Comparison of ENCODE assay signal across 1 cellular context in the genomic region with DNA sequence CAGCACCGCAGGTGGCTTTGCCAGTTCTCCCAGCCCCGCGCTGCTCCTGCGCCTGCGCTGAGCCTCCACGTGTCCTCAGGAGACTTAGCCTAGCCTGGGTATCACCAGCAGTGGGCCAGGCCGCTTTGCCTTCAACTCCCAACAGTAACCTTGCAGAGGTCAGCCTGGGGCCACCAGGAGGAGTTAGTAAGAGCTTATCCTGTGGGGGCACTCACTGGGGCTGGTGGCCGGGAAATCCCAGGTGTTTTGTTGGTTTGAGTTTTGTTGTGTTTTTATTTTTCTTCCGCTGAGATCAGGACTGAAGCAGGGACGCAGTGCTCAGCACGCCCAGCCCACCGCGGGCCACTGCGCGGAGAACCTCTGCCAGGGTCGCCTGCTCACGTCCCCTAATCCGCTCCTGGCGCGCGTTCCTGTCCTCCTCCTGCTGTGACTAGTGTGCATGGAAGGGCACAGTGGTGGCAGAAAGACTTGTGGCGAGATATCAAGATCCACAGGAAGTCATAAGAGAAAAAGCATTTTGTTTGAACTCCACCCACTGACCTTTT.
TF ChIP-seq lines count a peak whose summit lies in the region.

No MANE protein-coding gene starts in this region.

TF ChIP-seq in HepG2, 621 proteins besides CTCF, POLR2A, EP300 and RAD21 (continued from another document and continues in another):
- TF ChIP-seq, protein P1, sequence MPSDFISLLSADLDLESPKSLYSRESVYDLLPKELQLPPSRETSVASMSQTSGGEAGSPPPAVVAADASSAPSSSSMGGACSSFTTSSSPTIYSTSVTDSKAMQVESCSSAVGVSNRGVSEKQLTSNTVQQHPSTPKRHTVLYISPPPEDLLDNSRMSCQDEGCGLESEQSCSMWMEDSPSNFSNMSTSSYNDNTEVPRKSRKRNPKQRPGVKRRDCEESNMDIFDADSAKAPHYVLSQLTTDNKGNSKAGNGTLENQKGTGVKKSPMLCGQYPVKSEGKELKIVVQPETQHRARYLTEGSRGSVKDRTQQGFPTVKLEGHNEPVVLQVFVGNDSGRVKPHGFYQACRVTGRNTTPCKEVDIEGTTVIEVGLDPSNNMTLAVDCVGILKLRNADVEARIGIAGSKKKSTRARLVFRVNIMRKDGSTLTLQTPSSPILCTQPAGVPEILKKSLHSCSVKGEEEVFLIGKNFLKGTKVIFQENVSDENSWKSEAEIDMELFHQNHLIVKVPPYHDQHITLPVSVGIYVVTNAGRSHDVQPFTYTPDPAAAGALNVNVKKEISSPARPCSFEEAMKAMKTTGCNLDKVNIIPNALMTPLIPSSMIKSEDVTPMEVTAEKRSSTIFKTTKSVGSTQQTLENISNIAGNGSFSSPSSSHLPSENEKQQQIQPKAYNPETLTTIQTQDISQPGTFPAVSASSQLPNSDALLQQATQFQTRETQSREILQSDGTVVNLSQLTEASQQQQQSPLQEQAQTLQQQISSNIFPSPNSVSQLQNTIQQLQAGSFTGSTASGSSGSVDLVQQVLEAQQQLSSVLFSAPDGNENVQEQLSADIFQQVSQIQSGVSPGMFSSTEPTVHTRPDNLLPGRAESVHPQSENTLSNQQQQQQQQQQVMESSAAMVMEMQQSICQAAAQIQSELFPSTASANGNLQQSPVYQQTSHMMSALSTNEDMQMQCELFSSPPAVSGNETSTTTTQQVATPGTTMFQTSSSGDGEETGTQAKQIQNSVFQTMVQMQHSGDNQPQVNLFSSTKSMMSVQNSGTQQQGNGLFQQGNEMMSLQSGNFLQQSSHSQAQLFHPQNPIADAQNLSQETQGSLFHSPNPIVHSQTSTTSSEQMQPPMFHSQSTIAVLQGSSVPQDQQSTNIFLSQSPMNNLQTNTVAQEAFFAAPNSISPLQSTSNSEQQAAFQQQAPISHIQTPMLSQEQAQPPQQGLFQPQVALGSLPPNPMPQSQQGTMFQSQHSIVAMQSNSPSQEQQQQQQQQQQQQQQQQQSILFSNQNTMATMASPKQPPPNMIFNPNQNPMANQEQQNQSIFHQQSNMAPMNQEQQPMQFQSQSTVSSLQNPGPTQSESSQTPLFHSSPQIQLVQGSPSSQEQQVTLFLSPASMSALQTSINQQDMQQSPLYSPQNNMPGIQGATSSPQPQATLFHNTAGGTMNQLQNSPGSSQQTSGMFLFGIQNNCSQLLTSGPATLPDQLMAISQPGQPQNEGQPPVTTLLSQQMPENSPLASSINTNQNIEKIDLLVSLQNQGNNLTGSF (CRISPR knock-in tag; IDR thresholded peaks at IDR 0.05), result no peak
- TF ChIP-seq ATAD3A (CRISPR knock-in tag; IDR thresholded peaks at IDR 0.05) (no peak), ZNF558 (CRISPR knock-in tag; IDR thresholded peaks at IDR 0.05; ENCODE audit: borderline replicate concordance) (no peak), NCOA2 (CRISPR knock-in tag; IDR thresholded peaks at IDR 0.05) (peak; percentile 63; the same call in 1 of the 2 replicates), ZBTB42 (CRISPR knock-in tag; IDR thresholded peaks at IDR 0.05) (peak; percentile 86; the same call in 1 of the 2 replicates), ZNF646 (CRISPR knock-in tag; IDR thresholded peaks at IDR 0.05) (no peak), MATR3 (CRISPR knock-in tag; IDR thresholded peaks at IDR 0.05) (no peak), ZNF24 (IDR thresholded peaks at IDR 0.05) (no peak), ZNF766 (CRISPR knock-in tag; IDR thresholded peaks at IDR 0.05; ENCODE audit: borderline replicate concordance) (peak; percentile 63; the same call in 1 of the 2 replicates), IRX3 (CRISPR knock-in tag; IDR thresholded peaks at IDR 0.05; ENCODE audit: borderline replicate concordance, low read depth) (no peak; the same call in 1 of the 2 replicates), CHD4 (IDR thresholded peaks at IDR 0.05; ENCODE audit: borderline replicate concordance, low read length) (peak; percentile 68; the same call in 1 of the 2 replicates), NR2C2 (CRISPR knock-in tag; IDR thresholded peaks at IDR 0.05; ENCODE audit: borderline replicate concordance) (peak; percentile 70; the same call in 1 of the 2 replicates), ZNF484 (CRISPR knock-in tag; IDR thresholded peaks at IDR 0.05; ENCODE audit: borderline replicate concordance, low read depth) (no peak), PHF5A (CRISPR knock-in tag; IDR thresholded peaks at IDR 0.05; ENCODE audit: low read depth, unreplicated experiment) (peak; percentile 45), SRF (IDR thresholded peaks at IDR 0.05; ENCODE audit: low read depth, low read length) (0 out of 2 replicates have a peak, but pooled peaks have one; percentile 7), ZNF607 (CRISPR knock-in tag; IDR thresholded peaks at IDR 0.05; ENCODE audit: borderline replicate concordance) (peak; percentile 54; the same call in 1 of the 2 replicates), FOXK2 (IDR thresholded peaks at IDR 0.05) (no peak), KLF11 (CRISPR knock-in tag; IDR thresholded peaks at IDR 0.05) (peak; percentile 62; the same call in 1 of the 2 replicates)
- TF ChIP-seq, protein P2, sequence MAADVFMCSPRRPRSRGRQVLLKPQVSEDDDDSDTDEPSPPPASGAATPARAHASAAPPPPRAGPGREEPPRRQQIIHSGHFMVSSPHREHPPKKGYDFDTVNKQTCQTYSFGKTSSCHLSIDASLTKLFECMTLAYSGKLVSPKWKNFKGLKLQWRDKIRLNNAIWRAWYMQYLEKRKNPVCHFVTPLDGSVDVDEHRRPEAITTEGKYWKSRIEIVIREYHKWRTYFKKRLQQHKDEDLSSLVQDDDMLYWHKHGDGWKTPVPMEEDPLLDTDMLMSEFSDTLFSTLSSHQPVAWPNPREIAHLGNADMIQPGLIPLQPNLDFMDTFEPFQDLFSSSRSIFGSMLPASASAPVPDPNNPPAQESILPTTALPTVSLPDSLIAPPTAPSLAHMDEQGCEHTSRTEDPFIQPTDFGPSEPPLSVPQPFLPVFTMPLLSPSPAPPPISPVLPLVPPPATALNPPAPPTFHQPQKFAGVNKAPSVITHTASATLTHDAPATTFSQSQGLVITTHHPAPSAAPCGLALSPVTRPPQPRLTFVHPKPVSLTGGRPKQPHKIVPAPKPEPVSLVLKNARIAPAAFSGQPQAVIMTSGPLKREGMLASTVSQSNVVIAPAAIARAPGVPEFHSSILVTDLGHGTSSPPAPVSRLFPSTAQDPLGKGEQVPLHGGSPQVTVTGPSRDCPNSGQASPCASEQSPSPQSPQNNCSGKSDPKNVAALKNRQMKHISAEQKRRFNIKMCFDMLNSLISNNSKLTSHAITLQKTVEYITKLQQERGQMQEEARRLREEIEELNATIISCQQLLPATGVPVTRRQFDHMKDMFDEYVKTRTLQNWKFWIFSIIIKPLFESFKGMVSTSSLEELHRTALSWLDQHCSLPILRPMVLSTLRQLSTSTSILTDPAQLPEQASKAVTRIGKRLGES (CRISPR knock-in tag; IDR thresholded peaks at IDR 0.05; ENCODE audit: borderline replicate concordance), result no peak; the same call in 1 of the 2 replicates
- TF ChIP-seq, protein P3, sequence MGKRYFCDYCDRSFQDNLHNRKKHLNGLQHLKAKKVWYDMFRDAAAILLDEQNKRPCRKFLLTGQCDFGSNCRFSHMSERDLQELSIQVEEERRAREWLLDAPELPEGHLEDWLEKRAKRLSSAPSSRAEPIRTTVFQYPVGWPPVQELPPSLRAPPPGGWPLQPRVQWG (CRISPR knock-in tag; IDR thresholded peaks at IDR 0.05; ENCODE audit: borderline replicate concordance, low read depth), result no peak
- TF ChIP-seq, protein P4, sequence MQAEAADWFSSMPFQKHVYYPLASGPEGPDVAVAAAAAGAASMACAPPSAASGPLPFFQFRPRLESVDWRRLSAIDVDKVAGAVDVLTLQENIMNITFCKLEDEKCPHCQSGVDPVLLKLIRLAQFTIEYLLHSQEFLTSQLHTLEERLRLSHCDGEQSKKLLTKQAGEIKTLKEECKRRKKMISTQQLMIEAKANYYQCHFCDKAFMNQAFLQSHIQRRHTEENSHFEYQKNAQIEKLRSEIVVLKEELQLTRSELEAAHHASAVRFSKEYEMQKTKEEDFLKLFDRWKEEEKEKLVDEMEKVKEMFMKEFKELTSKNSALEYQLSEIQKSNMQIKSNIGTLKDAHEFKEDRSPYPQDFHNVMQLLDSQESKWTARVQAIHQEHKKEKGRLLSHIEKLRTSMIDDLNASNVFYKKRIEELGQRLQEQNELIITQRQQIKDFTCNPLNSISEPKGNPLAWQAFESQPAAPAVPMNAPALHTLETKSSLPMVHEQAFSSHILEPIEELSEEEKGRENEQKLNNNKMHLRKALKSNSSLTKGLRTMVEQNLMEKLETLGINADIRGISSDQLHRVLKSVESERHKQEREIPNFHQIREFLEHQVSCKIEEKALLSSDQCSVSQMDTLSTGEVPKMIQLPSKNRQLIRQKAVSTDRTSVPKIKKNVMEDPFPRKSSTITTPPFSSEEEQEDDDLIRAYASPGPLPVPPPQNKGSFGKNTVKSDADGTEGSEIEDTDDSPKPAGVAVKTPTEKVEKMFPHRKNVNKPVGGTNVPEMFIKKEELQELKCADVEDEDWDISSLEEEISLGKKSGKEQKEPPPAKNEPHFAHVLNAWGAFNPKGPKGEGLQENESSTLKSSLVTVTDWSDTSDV (CRISPR knock-in tag; IDR thresholded peaks at IDR 0.05), result no peak
- TF ChIP-seq, protein P5, sequence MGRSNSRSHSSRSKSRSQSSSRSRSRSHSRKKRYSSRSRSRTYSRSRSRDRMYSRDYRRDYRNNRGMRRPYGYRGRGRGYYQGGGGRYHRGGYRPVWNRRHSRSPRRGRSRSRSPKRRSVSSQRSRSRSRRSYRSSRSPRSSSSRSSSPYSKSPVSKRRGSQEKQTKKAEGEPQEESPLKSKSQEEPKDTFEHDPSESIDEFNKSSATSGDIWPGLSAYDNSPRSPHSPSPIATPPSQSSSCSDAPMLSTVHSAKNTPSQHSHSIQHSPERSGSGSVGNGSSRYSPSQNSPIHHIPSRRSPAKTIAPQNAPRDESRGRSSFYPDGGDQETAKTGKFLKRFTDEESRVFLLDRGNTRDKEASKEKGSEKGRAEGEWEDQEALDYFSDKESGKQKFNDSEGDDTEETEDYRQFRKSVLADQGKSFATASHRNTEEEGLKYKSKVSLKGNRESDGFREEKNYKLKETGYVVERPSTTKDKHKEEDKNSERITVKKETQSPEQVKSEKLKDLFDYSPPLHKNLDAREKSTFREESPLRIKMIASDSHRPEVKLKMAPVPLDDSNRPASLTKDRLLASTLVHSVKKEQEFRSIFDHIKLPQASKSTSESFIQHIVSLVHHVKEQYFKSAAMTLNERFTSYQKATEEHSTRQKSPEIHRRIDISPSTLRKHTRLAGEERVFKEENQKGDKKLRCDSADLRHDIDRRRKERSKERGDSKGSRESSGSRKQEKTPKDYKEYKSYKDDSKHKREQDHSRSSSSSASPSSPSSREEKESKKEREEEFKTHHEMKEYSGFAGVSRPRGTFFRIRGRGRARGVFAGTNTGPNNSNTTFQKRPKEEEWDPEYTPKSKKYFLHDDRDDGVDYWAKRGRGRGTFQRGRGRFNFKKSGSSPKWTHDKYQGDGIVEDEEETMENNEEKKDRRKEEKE (IDR thresholded peaks at IDR 0.05), result no peak
